ENCODE assay signal across 8 cellular contexts in the genomic region with DNA sequence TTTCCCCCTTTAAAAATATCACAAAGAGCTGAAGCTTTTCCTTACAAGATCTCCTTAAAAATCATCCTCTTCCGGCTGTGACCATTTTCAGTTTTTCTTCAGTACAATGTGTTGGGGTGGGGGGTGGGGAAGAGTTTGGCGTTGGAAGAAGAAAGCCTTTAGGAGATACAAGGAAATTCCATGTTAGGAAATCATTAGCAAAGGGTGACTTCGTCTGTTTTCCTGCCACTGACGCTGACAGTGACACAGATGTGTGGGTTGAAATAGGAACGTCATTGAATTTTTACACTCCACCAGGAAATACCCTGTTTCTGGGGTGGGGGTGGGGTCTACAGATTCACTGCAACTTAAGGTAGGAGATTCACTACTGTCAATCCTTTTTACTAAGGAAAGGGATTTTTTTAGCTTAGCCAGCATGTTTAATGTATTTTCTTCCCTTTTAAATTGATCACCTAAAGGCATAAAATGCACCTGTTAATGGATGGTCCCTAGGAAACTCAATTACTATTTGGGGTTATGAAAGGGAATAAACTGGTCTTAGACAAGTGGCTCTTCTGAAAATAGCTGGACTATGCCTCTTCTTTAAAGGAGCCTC. TPM values are rescaled to one million over a fixed set of nuclear protein-coding genes. Genes with fewer than 3 reads are reported as not detected.
DNase-seq lines count a peak whose midpoint lies in the region; ATAC-seq, FAIRE-seq and TF ChIP-seq lines count a peak whose summit lies in the region.

No MANE protein-coding gene starts in this region.

- peak overlapping the region; percentile 74 to 85 for H3K27ac ChIP-seq in kidney (ENCODE audit: low read depth in 2 of 2, low read length in 2 of 2)

- TF ChIP-seq CTCF in kidney (IDR thresholded peaks at IDR 0.05; ENCODE audit: borderline replicate concordance, extremely low read depth, insufficient read depth), result no peak

- peaks cover 5% of the 10 kb centered on the region for H3K27me3 Mint-ChIP-seq in T-helper 1 cell treated with Interleukin-12 subunit alpha and Interleukin-12 subunit beta and Interleukin-4 antibody, amounts not matched to agents 30 μg/mL and 1 μg/mL, for 36 hours (ENCODE audit: low read depth)
- H3K27me3 Mint-ChIP-seq in activated naive CD8-positive, alpha-beta T cell treated with anti-CD3 and anti-CD28 coated beads, Interleukin-2, amount 50 U/mL, for 24 hours, result peaks cover 3% of the 10 kb centered on the region
- H3K27me3 Mint-ChIP-seq in stimulated activated naive CD8-positive, alpha-beta T cell treated with anti-CD3 and anti-CD28 coated beads, Interleukin-15, Interleukin-2, amounts not matched to agents 100 ng/mL and 50 ng/mL, for 24 hours, result peaks cover 7% of the 10 kb centered on the region

- H3K9me3 ChIP-seq in kidney (ENCODE audit: control insufficient read depth in 1 of 2, low read length in 2 of 2), result no peaks in the 10 kb centered on the region

- peak overlapping the region in 1 of 2 donors; percentile 65 for H3K4me3 ChIP-seq in kidney (ENCODE audit: low read length in 2 of 2)

- DNase-seq in T-helper 1 cell, result no peak
- peak; percentile 2 for DNase-seq in activated naive CD8-positive, alpha-beta T cell treated with anti-CD3 and anti-CD28 coated beads, Interleukin-2, amount 50 U/mL, for 24 hours
- no peak for DNase-seq in kidney
- no peak for DNase-seq in NOMO-1 treated with DMSO at 0.1 percent for 48 hours (lab: John Stamatoyannopoulos, UW; ENCODE audit: unreplicated experiment)

- H3K27ac Mint-ChIP-seq in T-helper 1 cell treated with Interleukin-12 subunit alpha and Interleukin-12 subunit beta and Interleukin-4 antibody, amounts not matched to agents 30 μg/mL and 1 μg/mL, for 36 hours, result peak overlapping the region; percentile 77
- peak overlapping the region; percentile 67 for H3K27ac Mint-ChIP-seq in activated naive CD8-positive, alpha-beta T cell treated with anti-CD3 and anti-CD28 coated beads, Interleukin-2, amount 50 U/mL, for 24 hours
- H3K27ac Mint-ChIP-seq in stimulated activated naive CD8-positive, alpha-beta T cell treated with anti-CD3 and anti-CD28 coated beads, Interleukin-15, Interleukin-2, amounts not matched to agents 100 ng/mL and 50 ng/mL, for 24 hours, result peak overlapping the region; percentile 75

- H3K9me3 Mint-ChIP-seq in T-helper 1 cell treated with Interleukin-12 subunit alpha and Interleukin-12 subunit beta and Interleukin-4 antibody, amounts not matched to agents 30 μg/mL and 1 μg/mL, for 36 hours, result no peaks in the 10 kb centered on the region
- no peaks in the 10 kb centered on the region for H3K9me3 Mint-ChIP-seq in activated naive CD8-positive, alpha-beta T cell treated with anti-CD3 and anti-CD28 coated beads, Interleukin-2, amount 50 U/mL, for 24 hours
- H3K9me3 Mint-ChIP-seq in stimulated activated naive CD8-positive, alpha-beta T cell treated with anti-CD3 and anti-CD28 coated beads, Interleukin-15, Interleukin-2, amounts not matched to agents 100 ng/mL and 50 ng/mL, for 24 hours, result no peaks in the 10 kb centered on the region

- FAIRE-seq in kidney (lab: Jason Lieb, UNC), result peak; percentile 3

- no peak for ATAC-seq in activated naive CD8-positive, alpha-beta T cell treated with anti-CD3 and anti-CD28 coated beads, Interleukin-2, amount 50 U/mL, for 24 hours
- ATAC-seq in GM18909 (IDR thresholded peaks at IDR 0.05; ENCODE audit: poor library complexity, unreplicated experiment) (no peak), HG03159 (IDR thresholded peaks at IDR 0.05; ENCODE audit: unreplicated experiment) (no peak)

- peaks cover 16% of the 10 kb centered on the region for H3K4me1 Mint-ChIP-seq in T-helper 1 cell treated with Interleukin-12 subunit alpha and Interleukin-12 subunit beta and Interleukin-4 antibody, amounts not matched to agents 30 μg/mL and 1 μg/mL, for 36 hours (ENCODE audit: low read depth)
- peaks cover 22% of the 10 kb centered on the region for H3K4me1 Mint-ChIP-seq in activated naive CD8-positive, alpha-beta T cell treated with anti-CD3 and anti-CD28 coated beads, Interleukin-2, amount 50 U/mL, for 24 hours
- H3K4me1 Mint-ChIP-seq in stimulated activated naive CD8-positive, alpha-beta T cell treated with anti-CD3 and anti-CD28 coated beads, Interleukin-15, Interleukin-2, amounts not matched to agents 100 ng/mL and 50 ng/mL, for 24 hours (ENCODE audit: low read depth), result peaks cover 20% of the 10 kb centered on the region

- peak overlapping the region in 1 of 2 donors; percentile 67 for H3K9ac ChIP-seq in kidney (ENCODE audit: low read length in 2 of 2)

- intact Hi-C loops in kidney (cut with DNase I), result loop anchor here (10.0 kb wide), 1 partner anchor 402 kb away; no protein-coding TSS in a partner anchor

- no peaks in the 10 kb centered on the region for H3K36me3 ChIP-seq in kidney (ENCODE audit: control insufficient read depth in 1 of 2, insufficient read depth in 2 of 2, low read length in 2 of 2)

- H3K36me3 Mint-ChIP-seq in T-helper 1 cell treated with Interleukin-12 subunit alpha and Interleukin-12 subunit beta and Interleukin-4 antibody, amounts not matched to agents 30 μg/mL and 1 μg/mL, for 36 hours (ENCODE audit: low read depth), result peaks cover 4% of the 10 kb centered on the region
- no peaks in the 10 kb centered on the region for H3K36me3 Mint-ChIP-seq in activated naive CD8-positive, alpha-beta T cell treated with anti-CD3 and anti-CD28 coated beads, Interleukin-2, amount 50 U/mL, for 24 hours (ENCODE audit: low read depth)
- no peaks in the 10 kb centered on the region for H3K36me3 Mint-ChIP-seq in stimulated activated naive CD8-positive, alpha-beta T cell treated with anti-CD3 and anti-CD28 coated beads, Interleukin-15, Interleukin-2, amounts not matched to agents 100 ng/mL and 50 ng/mL, for 24 hours (ENCODE audit: low read depth)

- H3K4me1 ChIP-seq in kidney (ENCODE audit: control insufficient read depth in 1 of 2, insufficient read depth in 1 of 2, low read depth in 1 of 2, low read length in 2 of 2), result no peaks in the 10 kb centered on the region

- H3K4me3 Mint-ChIP-seq in T-helper 1 cell treated with Interleukin-12 subunit alpha and Interleukin-12 subunit beta and Interleukin-4 antibody, amounts not matched to agents 30 μg/mL and 1 μg/mL, for 36 hours, result peak overlapping the region; percentile 82
- peak overlapping the region; percentile 76 for H3K4me3 Mint-ChIP-seq in activated naive CD8-positive, alpha-beta T cell treated with anti-CD3 and anti-CD28 coated beads, Interleukin-2, amount 50 U/mL, for 24 hours
- H3K4me3 Mint-ChIP-seq in stimulated activated naive CD8-positive, alpha-beta T cell treated with anti-CD3 and anti-CD28 coated beads, Interleukin-15, Interleukin-2, amounts not matched to agents 100 ng/mL and 50 ng/mL, for 24 hours, result peak overlapping the region; percentile 77

RNA-seq across cellular contexts. Expression of a gene that starts 3.9 kb away (rescaled TPM):
- total RNA-seq in kidney, result 6.5 TPM
- polyA plus RNA-seq in kidney (ENCODE audit: insufficient read depth, low read depth, low replicate concordance), result 1.4 TPM
